8 cellular contexts compared by ENCODE assay signal in the genomic region with DNA sequence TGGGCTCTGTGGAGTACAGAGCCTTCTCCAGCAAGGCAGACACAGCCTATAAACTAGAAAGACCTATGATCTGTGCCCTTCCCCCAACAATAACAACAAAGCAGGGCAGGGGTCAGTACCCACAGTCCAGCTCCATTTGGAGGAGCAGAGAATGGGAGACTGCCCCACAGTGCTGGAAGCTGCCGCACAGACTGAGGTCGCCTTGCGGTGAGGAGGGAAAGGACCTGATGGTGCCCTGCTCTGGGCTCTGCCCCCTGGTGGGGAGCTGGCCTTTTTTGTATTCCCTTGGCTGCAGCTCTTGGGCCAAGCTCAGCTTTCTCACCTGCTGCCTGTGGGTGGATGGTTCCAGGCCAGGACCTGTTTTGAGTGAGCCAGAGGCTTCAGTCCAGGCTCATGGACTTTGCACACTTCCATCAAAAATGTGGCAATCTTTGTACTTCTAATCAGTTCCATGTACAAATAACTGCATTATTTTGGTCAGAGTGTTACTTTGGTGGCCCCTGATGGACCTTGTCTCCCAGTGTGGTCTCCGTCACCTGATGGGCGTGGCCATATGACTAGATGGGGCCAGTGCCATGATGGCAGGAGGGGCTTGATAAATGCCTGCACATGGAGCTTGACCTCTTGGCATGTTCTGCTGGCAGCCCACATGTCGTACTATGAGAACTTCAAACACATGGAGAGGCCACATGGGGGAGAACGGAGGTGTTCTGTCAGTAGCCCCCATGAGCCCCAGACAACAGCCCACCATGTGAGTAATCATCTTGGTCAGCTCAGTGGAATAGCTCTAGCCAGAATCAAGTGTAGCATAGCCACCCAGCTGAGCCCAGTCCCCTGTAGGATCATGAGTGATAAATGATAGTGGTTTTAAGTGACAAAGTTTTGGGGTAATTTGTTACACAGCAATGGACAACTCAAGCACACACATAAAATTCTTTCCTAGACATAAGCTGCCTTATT. TPM values are rescaled to one million over a fixed set of nuclear protein-coding genes. Genes with fewer than 3 reads are reported as not detected.
A peak's percentile ranks its signal among the peaks of the same experiment; 100 is the strongest.
DNase-seq lines count a peak whose midpoint lies in the region; FAIRE-seq and TF ChIP-seq lines count a peak whose summit lies in the region.

No MANE protein-coding gene starts in this region.

- H3K4me1 ChIP-seq in endothelial cell of umbilical vein (ENCODE audit: control insufficient read depth, extremely low read depth, insufficient read depth, low read length) (no peaks in the 10 kb centered on the region), neural progenitor cell (peaks cover 6% of the 10 kb centered on the region), tibial nerve (peaks cover 0 to 50% (median 10%) of the 10 kb centered on the region in 4 donors)

- CTCF ChIA-PET in endothelial cell of umbilical vein (lab: Charles Lee): interaction anchor here (0.6 to 2.7 kb wide), 23 partner anchors 8 to 109 kb away, joined by 3 to 25 read pairs (median 3); a partner anchor contains a TSS

- DNase-seq in AG09319 (ENCODE audit: extremely low read depth, low read depth): no peak
- DNase-seq in GM19239 (ENCODE audit: insufficient read length, low spot score): peak; percentile 92
- DNase-seq in NCI-H510A treated with DMSO at 0.1 percent for 48 hours (lab: John Stamatoyannopoulos, UW): peak; percentile 40
- peak; percentile 78 for DNase-seq in activated CD8-positive, alpha-beta memory T cell treated with anti-CD3 and anti-CD28 coated beads for 24 hours
- peak; percentile 66 for DNase-seq in endothelial cell of umbilical vein (ENCODE audit: low read depth, low spot score)
- DNase-seq in neural progenitor cell (ENCODE audit: low spot score): peak; percentile 72
- no peak for DNase-seq in tibial nerve (ENCODE audit: low spot score in 2 of 2)
- no peak for DNase-seq in NCI-H1092 (lab: John Stamatoyannopoulos, UW)

- peaks cover 7% of the 10 kb centered on the region for H3F3A ChIP-seq in neural progenitor cell (ENCODE audit: low read depth)

- WGBS in tibial nerve, 2 donors: 58 to 65% methylated on average over 5 to 7 of the region's 7 CpGs

- TF ChIP-seq CTCF in AG09319 (IDR thresholded peaks at IDR 0.05; ENCODE audit: low read depth, low read length) (peak; percentile 34), endothelial cell of umbilical vein (IDR thresholded peaks at IDR 0.05; ENCODE audit: extremely low read depth in 1 of 2, insufficient read depth in 1 of 2, low read depth in 1 of 2, low read length in 2 of 2) (peak; percentile 71 to 86), neural progenitor cell (IDR thresholded peaks at IDR 0.05) (peak; percentile 57), tibial nerve (IDR thresholded peaks at IDR 0.05) (peak; percentile 22 to 65 (median 47))

- H3K4me1 Mint-ChIP-seq in neural progenitor cell: peaks cover 29% of the 10 kb centered on the region

- H3K9me3 ChIP-seq in endothelial cell of umbilical vein (replicated peaks; ENCODE audit: control insufficient read depth, insufficient read depth, low read length): no peaks in the 10 kb centered on the region
- no peaks in the 10 kb centered on the region for H3K9me3 ChIP-seq in neural progenitor cell (ENCODE audit: low read depth)
- H3K9me3 ChIP-seq in tibial nerve: no peaks in the 10 kb centered on the region

- H3K9ac ChIP-seq in endothelial cell of umbilical vein (replicated peaks; ENCODE audit: extremely low read depth, insufficient read depth, low read length) (no peak overlapping the region), neural progenitor cell (no peak overlapping the region)

- no peak overlapping the region for H3K4me2 ChIP-seq in endothelial cell of umbilical vein (ENCODE audit: insufficient read depth, low read length)
- H3K4me2 ChIP-seq in neural progenitor cell: no peak overlapping the region

- no peaks in the 10 kb centered on the region for H3K79me2 ChIP-seq in endothelial cell of umbilical vein (ENCODE audit: control insufficient read depth, insufficient read depth, low read length)
- H3K79me2 ChIP-seq in neural progenitor cell (ENCODE audit: low read depth): no peaks in the 10 kb centered on the region

- peaks cover 5% of the 10 kb centered on the region for H3K36me3 Mint-ChIP-seq in neural progenitor cell

- H4K20me1 ChIP-seq in endothelial cell of umbilical vein (replicated peaks; ENCODE audit: control insufficient read depth, extremely low read depth, insufficient read depth, low read length) (no peaks in the 10 kb centered on the region), neural progenitor cell (ENCODE audit: low read depth) (peaks cover 2% of the 10 kb centered on the region)

- peaks cover 0 to 3% of the 10 kb centered on the region in 2 experiments for H3K36me3 ChIP-seq in endothelial cell of umbilical vein (ENCODE audit: control insufficient read depth in 2 of 2, extremely low read depth in 1 of 2, insufficient read depth in 2 of 2, low read length in 2 of 2)
- H3K36me3 ChIP-seq in neural progenitor cell: no peaks in the 10 kb centered on the region
- H3K36me3 ChIP-seq in tibial nerve: peaks cover 0 to 31% (median 0%) of the 10 kb centered on the region in 3 donors

- peaks cover 2% of the 10 kb centered on the region for H3K9me3 Mint-ChIP-seq in neural progenitor cell

- H2AFZ ChIP-seq in endothelial cell of umbilical vein (ENCODE audit: low read depth, low read length) (no peak overlapping the region), neural progenitor cell (replicated peaks) (no peak overlapping the region)

- TF ChIP-seq POLR2A in endothelial cell of umbilical vein (IDR thresholded peaks at IDR 0.05; ENCODE audit: low read depth, low read length) (no peak), tibial nerve (IDR thresholded peaks at IDR 0.05) (no peak)

- no peak overlapping the region for H3K4me3 Mint-ChIP-seq in neural progenitor cell

- TF ChIP-seq EP300 in tibial nerve (IDR thresholded peaks at IDR 0.05): peak in 1 of 2 donors; percentile 7

- no TSS peak for BruUV-seq in endothelial cell of umbilical vein (replicated peaks; lab: Mats Ljungman, UMichigan)

- POLR2A ChIA-PET in endothelial cell of umbilical vein (lab: Charles Lee): no interaction called here

- dilution Hi-C loops in endothelial cell of umbilical vein (cut with MboI; ENCODE audit: extremely low pct_ligation_motif_present, low sequenced_read_pairs): no loop called here

- no peaks in the 10 kb centered on the region for H3K27me3 ChIP-seq in endothelial cell of umbilical vein (ENCODE audit: control insufficient read depth in 2 of 2, insufficient read depth in 2 of 2, low read length in 2 of 2)
- H3K27me3 ChIP-seq in neural progenitor cell: no peaks in the 10 kb centered on the region
- no peaks in the 10 kb centered on the region for H3K27me3 ChIP-seq in tibial nerve

- H3K4me3 ChIP-seq in endothelial cell of umbilical vein (replicated peaks in 1 of 3; ENCODE audit: insufficient read depth in 1 of 3, low read depth in 1 of 3, low read length in 3 of 3): no peak overlapping the region
- H3K4me3 ChIP-seq in neural progenitor cell: no peak overlapping the region
- H3K4me3 ChIP-seq in tibial nerve: no peak overlapping the region

- no peak overlapping the region for H3K27ac ChIP-seq in endothelial cell of umbilical vein (ENCODE audit: insufficient read depth, low read depth, low read length)
- H3K27ac ChIP-seq in neural progenitor cell: no peak overlapping the region
- H3K27ac ChIP-seq in tibial nerve: peak overlapping the region in 2 of 4 donors; percentile 20 to 40

- peaks cover 2% of the 10 kb centered on the region for H3K27me3 Mint-ChIP-seq in neural progenitor cell (ENCODE audit: insufficient read depth, low read depth)

- intact Hi-C loops in endothelial cell of umbilical vein (cut with micrococcal nuclease): no loop called here

- H3K9me1 ChIP-seq in endothelial cell of umbilical vein (replicated peaks; ENCODE audit: control insufficient read depth, extremely low read depth, insufficient read depth, low read length): no peaks in the 10 kb centered on the region

- no peak for FAIRE-seq in GM19239 (lab: Jason Lieb, UNC)
- FAIRE-seq in endothelial cell of umbilical vein (lab: Jason Lieb, UNC): peak; percentile 63

- no peak overlapping the region for H3K27ac Mint-ChIP-seq in neural progenitor cell

RNA-seq across cellular contexts. Expression of a gene that starts 24.2 kb away (rescaled TPM):
- total RNA-seq in endothelial cell of umbilical vein (17.9 and 20.5 TPM in 2 replicates), neural progenitor cell (ENCODE audit: low replicate concordance) (15.1 and 43.0 TPM in 2 replicates), tibial nerve (10 to 100 TPM; 21.6 to 65.4 (median 43.4) TPM)
- polyA plus RNA-seq in endothelial cell of umbilical vein: 55.8 and 66.0 TPM in 2 replicates
- 61.3 TPM in 2 replicates for polyA plus RNA-seq in endothelial cell of umbilical vein (2011; cell fraction: cytosol; rRNA removed)
- polyA plus RNA-seq in endothelial cell of umbilical vein (2011; cell fraction: nucleus; rRNA removed): 32.8 and 53.9 TPM in 2 replicates
- 21.0 and 27.2 TPM in 2 replicates for polyA plus RNA-seq in endothelial cell of umbilical vein (2012)
- 40.3 and 46.5 TPM in 2 replicates for polyA minus RNA-seq in endothelial cell of umbilical vein
- polyA minus RNA-seq in endothelial cell of umbilical vein (2011; cell fraction: cytosol; rRNA and poly(A)+ RNA removed): 20.5 TPM
- polyA minus RNA-seq in endothelial cell of umbilical vein (2011; cell fraction: nucleus; rRNA and poly(A)+ RNA removed): 13.0 and 17.7 TPM in 2 replicates

RNA-seq across cellular contexts. Expression of a gene that starts 40.0 kb away (rescaled TPM):
- 26.0 and 30.7 TPM in 2 replicates for total RNA-seq in endothelial cell of umbilical vein
- polyA plus RNA-seq in endothelial cell of umbilical vein: 16.8 and 17.2 TPM in 2 replicates
- 12.4 and 14.9 TPM in 2 replicates for polyA plus RNA-seq in endothelial cell of umbilical vein (2011; cell fraction: cytosol; rRNA removed)
- polyA plus RNA-seq in endothelial cell of umbilical vein (2011; cell fraction: nucleus; rRNA removed): 25.6 and 30.1 TPM in 2 replicates
- 17.8 and 21.8 TPM in 2 replicates for polyA plus RNA-seq in endothelial cell of umbilical vein (2012)
- polyA minus RNA-seq in endothelial cell of umbilical vein: 36.6 and 36.7 TPM in 2 replicates
- 9.1 TPM for polyA minus RNA-seq in endothelial cell of umbilical vein (2011; cell fraction: cytosol; rRNA and poly(A)+ RNA removed)
- 24.8 and 29.8 TPM in 2 replicates for polyA minus RNA-seq in endothelial cell of umbilical vein (2011; cell fraction: nucleus; rRNA and poly(A)+ RNA removed)
- 12.2 and 20.7 TPM in 2 replicates for total RNA-seq in neural progenitor cell (ENCODE audit: low replicate concordance)
- 10 to 100 TPM; 29.5 to 62.4 (median 39.3) TPM for total RNA-seq in tibial nerve

RNA-seq across cellular contexts. Expression of a gene that starts 48.7 kb away (rescaled TPM):
- not detected in 2 replicates for total RNA-seq in endothelial cell of umbilical vein
- polyA plus RNA-seq in endothelial cell of umbilical vein: not detected in 2 replicates
- not detected in 2 replicates for polyA plus RNA-seq in endothelial cell of umbilical vein (2011; cell fraction: cytosol; rRNA removed)
- not detected in 2 replicates for polyA plus RNA-seq in endothelial cell of umbilical vein (2011; cell fraction: nucleus; rRNA removed)
- polyA plus RNA-seq in endothelial cell of umbilical vein (2012): 0.29 TPM in 1 of 2 replicates, not detected in the other
- not detected in 2 replicates for polyA minus RNA-seq in endothelial cell of umbilical vein
- not detected for polyA minus RNA-seq in endothelial cell of umbilical vein (2011; cell fraction: cytosol; rRNA and poly(A)+ RNA removed)
- polyA minus RNA-seq in endothelial cell of umbilical vein (2011; cell fraction: nucleus; rRNA and poly(A)+ RNA removed): not detected in 2 replicates
- total RNA-seq in neural progenitor cell (ENCODE audit: low replicate concordance): 0.22 TPM in 1 of 2 replicates, not detected in the other
- 100 to 1,000 TPM in 1 of 4 donors, 10 to 100 TPM in 3; 30.6 to 131 (median 53.4) TPM for total RNA-seq in tibial nerve

Comparison
In these comparisons a context has a peak if more than half of its experiments do, and no peak if none do; other contexts are left out.
1. DNase-seq: peak in GM19239 (single experiment), NCI-H510A treated with DMSO at 0.1 percent for 48 hours (single experiment), activated CD8-positive, alpha-beta memory T cell treated with anti-CD3 and anti-CD28 coated beads for 24 hours (single experiment), endothelial cell of umbilical vein (single experiment) and neural progenitor cell (single experiment); none in AG09319 (single experiment), tibial nerve (0 of 2) and NCI-H1092 (single experiment).
2. RNA of a gene that starts 48.7 kb away (total RNA-seq): 30.6 to 131 TPM in tibial nerve; not detected in endothelial cell of umbilical vein and 0.22 TPM in neural progenitor cell; every median in the first group is over 10 times any median in the second.
3. Peak in every context shown above with its lines, with median percentiles within 50 percentile points of each other: CTCF ChIP-seq.